8 cellular contexts compared by ENCODE assay signal in the genomic region with DNA sequence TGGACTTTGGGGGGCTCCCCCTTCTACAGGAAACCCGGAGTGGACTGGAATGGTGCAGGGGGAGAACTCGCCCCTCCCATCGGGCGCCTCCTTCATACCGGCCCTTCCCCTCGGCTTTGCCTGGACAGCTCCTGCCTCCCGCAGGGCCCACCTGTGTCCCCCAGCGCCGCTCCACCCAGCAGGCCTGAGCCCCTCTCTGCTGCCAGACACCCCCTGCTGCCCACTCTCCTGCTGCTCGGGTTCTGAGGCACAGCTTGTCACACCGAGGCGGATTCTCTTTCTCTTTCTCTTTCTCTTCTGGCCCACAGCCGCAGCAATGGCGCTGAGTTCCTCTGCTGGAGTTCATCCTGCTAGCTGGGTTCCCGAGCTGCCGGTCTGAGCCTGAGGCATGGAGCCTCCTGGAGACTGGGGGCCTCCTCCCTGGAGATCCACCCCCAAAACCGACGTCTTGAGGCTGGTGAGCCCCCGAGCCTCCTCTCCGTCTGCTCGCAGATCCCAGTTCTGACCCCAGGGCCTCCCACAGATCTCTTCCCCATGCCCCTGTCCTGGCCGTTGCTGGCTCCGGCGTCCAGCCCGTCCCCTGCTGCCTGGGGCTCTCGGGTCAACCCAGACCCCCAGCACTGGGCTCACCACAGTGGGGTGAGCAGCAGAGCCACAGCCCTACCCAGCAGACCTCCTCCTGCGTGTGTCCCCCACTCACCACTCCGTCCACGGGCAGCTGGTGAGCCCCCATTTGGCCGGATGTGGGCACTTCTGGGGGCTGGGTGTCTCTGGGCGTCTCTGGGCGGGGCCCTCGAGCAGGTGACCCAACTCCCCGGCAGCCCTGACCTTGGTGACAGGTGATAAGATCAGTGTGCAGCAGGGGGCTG. TPM values are rescaled to one million over a fixed set of nuclear protein-coding genes. Genes with fewer than 3 reads are reported as not detected.
DNase-seq lines count a peak whose midpoint lies in the region; ATAC-seq and TF ChIP-seq lines count a peak whose summit lies in the region.

Gene TNFRSF14, plus strand, starts transcription at position 95 of the 869 bp plus-strand sequence. Its CDS starts 294 bp downstream, at position 389.

- peak; percentile 10 to 56 (median 46) for TF ChIP-seq POLR2A in body of pancreas (IDR thresholded peaks at IDR 0.05)

- TF ChIP-seq CTCF in body of pancreas (IDR thresholded peaks at IDR 0.05) = peak in 1 of 7 experiments; percentile 23

- H3K4me1 ChIP-seq in body of pancreas = peaks cover 31% of the 10 kb centered on the region

- H3K27me3 ChIP-seq in body of pancreas (no peaks in the 10 kb centered on the region), layer of hippocampus (ENCODE audit: control insufficient read depth, insufficient read depth, low read length) (no peaks in the 10 kb centered on the region)

- peak; percentile 47 for ATAC-seq in HG03342 (IDR thresholded peaks at IDR 0.05; ENCODE audit: unreplicated experiment)
- peak; percentile 51 for ATAC-seq in body of pancreas

- intact Hi-C loops in T-helper 2 cell treated with Interferon-gamma antibody and Interleukin-4, amounts not matched to agents 100 ng/mL and 5 ng/mL, for 36 hours (cut with micrococcal nuclease) = loop anchor here (1.0 kb wide), 2 partner anchors 8 to 22 kb away; no protein-coding TSS in a partner anchor
- intact Hi-C loops in body of pancreas (cut with DNase I) = no loop called here

- peak within 1 kb of the TSS; percentile 4 to 85 (median 82) for H3K27ac ChIP-seq in body of pancreas
- H3K27ac ChIP-seq in layer of hippocampus (ENCODE audit: low read depth, low read length) = peak within 1 kb of the TSS; percentile 82

- H3K36me3 ChIP-seq in body of pancreas (replicated peaks in 1 of 2; ENCODE audit: insufficient read depth in 1 of 2, low read depth in 2 of 2) = no peaks in the 10 kb centered on the region

- DNase-seq in NK-92 treated with Interleukin-12 subunit alpha and Interleukin-12 subunit beta, amount 100 ng/mL, for 24 hours (lab: John Stamatoyannopoulos, UW) = peak; percentile 69
- DNase-seq in NK-92 (lab: John Stamatoyannopoulos, UW; ENCODE audit: unreplicated experiment) (no peak), body of pancreas (peak; percentile 48 to 61 (median 50)), NCI-H187 (lab: John Stamatoyannopoulos, UW) (no peak)
- DNase-seq in stimulated activated CD4-positive, alpha-beta T cell treated with anti-CD3 and anti-CD28 coated beads, TNF-alpha, amount 100 ng/mL, for 24 hours (ENCODE audit: low read depth in 3 of 3) = peak; percentile 48 to 68 (median 64)

- peak within 1 kb of the TSS; percentile 22 to 38 for H3K4me3 ChIP-seq in body of pancreas

- no peaks in the 10 kb centered on the region for H3K9me3 ChIP-seq in body of pancreas

- 22 to 25% methylated on average over 29 to 34 of the region's 34 CpGs for WGBS in body of pancreas, 2 donors

RNA-seq across cellular contexts. Expression of gene TNFRSF14, which starts in this region (rescaled TPM):
- 157 and 158 TPM in 2 replicates for total RNA-seq in T-helper 2 cell treated with Interferon-gamma antibody and Interleukin-4, amounts not matched to agents 100 ng/mL and 5 ng/mL, for 36 hours
- total RNA-seq in body of pancreas = 10 to 100 TPM; 25.9 to 58.3 TPM

Comparison
In these comparisons a context has a peak if more than half of its experiments do, and no peak if none do; other contexts are left out.
1. DNase-seq: peak in NK-92 treated with Interleukin-12 subunit alpha and Interleukin-12 subunit beta, amount 100 ng/mL, for 24 hours (single experiment), body of pancreas (4 of 4) and stimulated activated CD4-positive, alpha-beta T cell treated with anti-CD3 and anti-CD28 coated beads, TNF-alpha, amount 100 ng/mL, for 24 hours (3 of 3); none in NK-92 (single experiment) and NCI-H187 (0 of 2).